In genomic region chr9:98191615-98192502, GRCh38 we compare ENCODE assay signal across 7 cellular contexts. TPM values are rescaled to one million over a fixed set of nuclear protein-coding genes. Genes with fewer than 3 reads are reported as not detected.
DNase-seq lines count a peak whose midpoint lies in the region; ATAC-seq and TF ChIP-seq lines count a peak whose summit lies in the region.

No MANE protein-coding gene starts in this region.

- H3K27ac ChIP-seq in esophagus (ENCODE audit: low read depth in 2 of 2, low read length in 1 of 2) (peak overlapping the region; percentile 92 to 95), aorta (ENCODE audit: low read depth in 1 of 2, low read length in 2 of 2) (no peak overlapping the region)

- no peak overlapping the region for H3K27ac Mint-ChIP-seq in neural crest cell (ENCODE audit: unreplicated experiment)

- H3K9me3 ChIP-seq in esophagus (ENCODE audit: control insufficient read depth in 2 of 2, insufficient read depth in 1 of 2, low read depth in 1 of 2, low read length in 1 of 2) (no peaks in the 10 kb centered on the region), aorta (ENCODE audit: control insufficient read depth, low read length) (no peaks in the 10 kb centered on the region)

- peak; percentile 7 for ATAC-seq in GM18868 (IDR thresholded peaks at IDR 0.05; ENCODE audit: unreplicated experiment)
- ATAC-seq in aorta (ENCODE audit: low FRiP score): peak; percentile 11

- peaks cover 20% of the 10 kb centered on the region for H3K27me3 Mint-ChIP-seq in neural crest cell (ENCODE audit: low read depth)

- H3K9me3 Mint-ChIP-seq in neural crest cell: no peaks in the 10 kb centered on the region

- no peaks in the 10 kb centered on the region for H3K27me3 ChIP-seq in esophagus (ENCODE audit: control insufficient read depth in 1 of 2, insufficient read depth in 2 of 2, low read length in 2 of 2)
- no peaks in the 10 kb centered on the region for H3K27me3 ChIP-seq in aorta (ENCODE audit: control insufficient read depth in 1 of 2, insufficient read depth in 2 of 2, low read length in 1 of 2)

- peak overlapping the region; percentile 86 for H3K4me3 Mint-ChIP-seq in neural crest cell

- TF ChIP-seq CTCF in neural crest cell (conservative IDR thresholded peaks at IDR 0.05): no peak

- H3K4me3 ChIP-seq in esophagus (ENCODE audit: low read depth in 1 of 2, low read length in 2 of 2): peak overlapping the region; percentile 75 to 92
- H3K4me3 ChIP-seq in aorta (ENCODE audit: low read length in 2 of 2): peak overlapping the region; percentile 62

- H3K4me1 Mint-ChIP-seq in neural crest cell: peaks cover 30% of the 10 kb centered on the region

- intact Hi-C loops in aorta (cut with DNase I): loop anchor here (2.0 to 10.0 kb wide), 3 partner anchors 77 to 603 kb away; partner anchors contain the start of genes ANKS6 (in 1 of the 2), TRIM14 (in 1 of the 2) and TRMO (in 1 of the 2)

- DNase-seq in HuH-7.5 (ENCODE audit: low spot score): peak; percentile 59
- DNase-seq in activated CD8-positive, alpha-beta memory T cell treated with anti-CD3 and anti-CD28 coated beads for 24 hours: peak; percentile 76
- no peak for DNase-seq in neural crest cell (ENCODE audit: low read depth, low spot score)
- DNase-seq in aorta: peak in 1 of 2 donors; percentile 55
- DNase-seq in SHP77 treated with DMSO at 0.1 percent for 48 hours (lab: John Stamatoyannopoulos, UW): no peak

- no peaks in the 10 kb centered on the region for H3K36me3 Mint-ChIP-seq in neural crest cell (ENCODE audit: low read depth)

- 7 to 12% methylated on average over 41 to 47 of the region's 47 CpGs for WGBS in esophagus, 2 donors
- 21 to 26% methylated on average over 35 to 47 of the region's 47 CpGs for WGBS in aorta, 2 donors

- peaks cover 0 to 4% of the 10 kb centered on the region in 2 donors for H3K4me1 ChIP-seq in esophagus (ENCODE audit: control insufficient read depth in 2 of 2, insufficient read depth in 2 of 2, low read length in 1 of 2)
- no peaks in the 10 kb centered on the region for H3K4me1 ChIP-seq in aorta (ENCODE audit: control insufficient read depth in 1 of 2, insufficient read depth in 2 of 2, low read length in 2 of 2)

- H3K36me3 ChIP-seq in esophagus (ENCODE audit: control insufficient read depth in 2 of 2, insufficient read depth in 2 of 2, low read length in 1 of 2): peaks cover 0 to 3% of the 10 kb centered on the region in 2 donors
- no peaks in the 10 kb centered on the region for H3K36me3 ChIP-seq in aorta (ENCODE audit: control insufficient read depth in 1 of 2, insufficient read depth in 2 of 2, low read length in 1 of 2)

RNA-seq across cellular contexts. Expression of gene CORO2A, which starts 0.6 kb away (rescaled TPM):
- polyA plus RNA-seq in esophagus (1 to 10 TPM; 7.1 to 9.0 TPM), aorta (1 to 10 TPM in 1 of 2 donors, under 1 TPM in 1; 0.31 to 8.3 TPM)
- total RNA-seq in neural crest cell (9.3 and 9.5 TPM in 2 replicates), aorta (1 to 10 TPM; 1.6 to 3.7 TPM)

Comparison
In these comparisons a context has a peak if more than half of its experiments do, and no peak if none do; other contexts are left out.
1. DNase-seq: peak in HuH-7.5 (single experiment) and activated CD8-positive, alpha-beta memory T cell treated with anti-CD3 and anti-CD28 coated beads for 24 hours (single experiment); none in neural crest cell (single experiment) and SHP77 treated with DMSO at 0.1 percent for 48 hours (single experiment).
2. H3K27ac ChIP-seq: peak in esophagus (2 of 2); none in aorta (0 of 2).